ENCODE assay signal across 9 cellular contexts in genomic region chr10:86038371-86038770, GRCh38.
"Had no signal": no experiment of that assay in that cellular context is flagged by ENCODE, and none has a peak within 500 bp of the region (broad histone marks: within the 10 kb centered on the region; RNA-seq: fewer than 3 reads in every experiment).

No MANE protein-coding gene starts in this region.

- H3K27ac ChIP-seq: GM23248, HL-60 had no signal

- DNase-seq: GM23248, GOT3, H7, IMR-90 had no signal

- H3K9me3 ChIP-seq: HAP-1 had no signal

- H3K4me1 ChIP-seq: HAP-1 had no signal

- H3K36me3 ChIP-seq: HAP-1 had no signal

- H2AFZ ChIP-seq: GM23248 had no signal

- H3K9ac ChIP-seq: GM23248 had no signal

- H3K4me3 ChIP-seq: GM23248, HAP-1, K562 had no signal

- ATAC-seq: HCT116, HepG2, K562 had no signal
